In the genomic region with DNA sequence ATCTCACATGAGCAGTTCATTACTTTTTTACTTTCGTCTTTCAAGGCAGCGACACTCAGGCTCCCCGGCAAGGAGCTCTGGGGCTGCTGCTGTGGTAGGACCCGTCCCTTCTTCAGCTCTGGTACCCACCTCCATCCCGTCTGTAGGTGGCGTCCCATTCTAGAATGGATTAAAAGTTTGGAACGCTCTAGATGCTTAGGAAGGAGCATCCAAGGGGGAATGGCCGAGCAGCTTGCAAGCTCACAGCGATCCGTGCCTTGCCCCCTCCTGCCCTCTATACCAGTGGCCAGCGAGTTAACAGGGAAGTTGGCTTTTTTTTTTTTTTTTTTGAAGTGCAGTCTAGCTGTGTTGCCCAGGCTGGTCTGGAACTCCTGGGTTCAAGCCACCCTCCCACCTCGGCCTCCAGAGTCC, we compare ENCODE assay signal across 8 cellular contexts. TPM values are rescaled to one million over a fixed set of nuclear protein-coding genes. Genes with fewer than 3 reads are reported as not detected.
A peak's percentile ranks its signal among the peaks of the same experiment; 100 is the strongest.
DNase-seq lines count a peak whose midpoint lies in the region; TF ChIP-seq lines count a peak whose summit lies in the region.

No MANE protein-coding gene starts in this region.

- H3K9me3 ChIP-seq in adrenal gland (replicated peaks in 1 of 3) = no peaks in the 10 kb centered on the region

- H3K4me3 ChIP-seq in HL-60 (replicated peaks; ENCODE audit: insufficient read depth, low read length) (peak overlapping the region; percentile 7; the same call in 1 of the 2 replicates), adrenal gland (no peak overlapping the region)

- 53 to 64% (median 61%) methylated on average over 9 to 12 of the region's 12 CpGs for WGBS in adrenal gland, 4 donors

- no peaks in the 10 kb centered on the region for H3K36me3 Mint-ChIP-seq in activated CD4-positive, alpha-beta T cell treated with anti-CD3 and anti-CD28 coated beads, Interleukin-2, amount 10 ng/mL, durations not matched to agents 7 days and 5 days (ENCODE audit: low read depth)
- H3K36me3 Mint-ChIP-seq in mesothelial cell of epicardium = peaks cover 6% of the 10 kb centered on the region

- CTCF ChIA-PET in activated CD4-positive, alpha-beta T cell treated with anti-CD3 and anti-CD28 coated beads, Interleukin-2, amount 10 ng/mL, durations not matched to agents 7 days and 5 days (lab: Charles Lee) = interaction anchor here (0.5 to 2.1 kb wide), 7 partner anchors 10 to 553 kb away, joined by 3 to 6 read pairs (median 4); no protein-coding TSS in a partner anchor

- no peaks in the 10 kb centered on the region for H3K9me3 Mint-ChIP-seq in activated CD4-positive, alpha-beta T cell treated with anti-CD3 and anti-CD28 coated beads, Interleukin-2, amount 10 ng/mL, durations not matched to agents 7 days and 5 days
- no peaks in the 10 kb centered on the region for H3K9me3 Mint-ChIP-seq in mesothelial cell of epicardium

- TF ChIP-seq POLR2A in adrenal gland (IDR thresholded peaks at IDR 0.05) = no peak

- POLR2A ChIA-PET in activated CD4-positive, alpha-beta T cell treated with anti-CD3 and anti-CD28 coated beads, Interleukin-2, amount 10 ng/mL, durations not matched to agents 7 days and 5 days (lab: Charles Lee) = no interaction called here

- H3K4me1 ChIP-seq in adrenal gland (replicated peaks in 1 of 2) = peaks cover 7 to 34% of the 10 kb centered on the region in 2 donors

- intact Hi-C loops in adrenal gland (cut with DNase I) = no loop called here

- H3K27ac Mint-ChIP-seq in activated CD4-positive, alpha-beta T cell treated with anti-CD3 and anti-CD28 coated beads, Interleukin-2, amount 10 ng/mL, durations not matched to agents 7 days and 5 days = peak overlapping the region; percentile 54
- H3K27ac Mint-ChIP-seq in mesothelial cell of epicardium = peak overlapping the region; percentile 47

- TF ChIP-seq CTCF in HL-60 (IDR thresholded peaks at IDR 0.05; ENCODE audit: insufficient read depth, low read length) (peak; percentile 15), adrenal gland (IDR thresholded peaks at IDR 0.05) (peak in 5 of 6 experiments; percentile 20 to 46 (median 36)), mesothelial cell of epicardium (IDR thresholded peaks at IDR 0.05; ENCODE audit: unreplicated experiment) (peak; percentile 24)

- H3K27me3 ChIP-seq in HL-60 (ENCODE audit: insufficient read depth, poor library complexity, severe bottlenecking) = no peaks in the 10 kb centered on the region
- H3K27me3 ChIP-seq in adrenal gland = no peaks in the 10 kb centered on the region

- H3K27ac ChIP-seq in HL-60 (replicated peaks) = peak overlapping the region; percentile 26
- peak overlapping the region in 2 of 5 donors; percentile 81 to 88 for H3K27ac ChIP-seq in adrenal gland

- DNase-seq in activated CD4-positive, alpha-beta T cell treated with anti-CD3 and anti-CD28 coated beads, Interleukin-2, amount 10 ng/mL, durations not matched to agents 7 days and 5 days = peak; percentile 37
- DNase-seq in activated CD4-positive, alpha-beta T cell treated with anti-CD3 and anti-CD28 coated beads for 1 hour = no peak
- DNase-seq in HL-60 (ENCODE audit: low read depth in 1 of 2, low spot score in 1 of 2) (peak; percentile 75 to 85), adrenal gland (peak in 3 of 7 donors; percentile 44 to 57 (median 50)), mesothelial cell of epicardium (ENCODE audit: low spot score in 2 of 2, unreplicated experiment in 2 of 2) (no peak), LoVo (ENCODE audit: low spot score) (no peak), glomerular visceral epithelial cell (ENCODE audit: extremely low spot score) (no peak)
- DNase-seq in activated CD4-positive, CD25-positive, alpha-beta regulatory T cell treated with anti-CD3 and anti-CD28 coated beads, Interleukin-2, amount 50 U/mL, for 72 hours = no peak

- no peaks in the 10 kb centered on the region for H3K27me3 Mint-ChIP-seq in activated CD4-positive, alpha-beta T cell treated with anti-CD3 and anti-CD28 coated beads, Interleukin-2, amount 10 ng/mL, durations not matched to agents 7 days and 5 days
- no peaks in the 10 kb centered on the region for H3K27me3 Mint-ChIP-seq in mesothelial cell of epicardium (ENCODE audit: low read depth)

- peaks cover 10% of the 10 kb centered on the region for H3K4me1 Mint-ChIP-seq in activated CD4-positive, alpha-beta T cell treated with anti-CD3 and anti-CD28 coated beads, Interleukin-2, amount 10 ng/mL, durations not matched to agents 7 days and 5 days
- peaks cover 10% of the 10 kb centered on the region for H3K4me1 Mint-ChIP-seq in mesothelial cell of epicardium

- H3K36me3 ChIP-seq in adrenal gland (replicated peaks in 1 of 2) = no peaks in the 10 kb centered on the region

- H3K4me3 Mint-ChIP-seq in activated CD4-positive, alpha-beta T cell treated with anti-CD3 and anti-CD28 coated beads, Interleukin-2, amount 10 ng/mL, durations not matched to agents 7 days and 5 days = no peak overlapping the region
- no peak overlapping the region for H3K4me3 Mint-ChIP-seq in mesothelial cell of epicardium

RNA-seq across cellular contexts. Expression of a gene that starts 22.8 kb away (rescaled TPM):
- total RNA-seq in activated CD4-positive, alpha-beta T cell treated with anti-CD3 and anti-CD28 coated beads, Interleukin-2, amount 10 ng/mL, durations not matched to agents 7 days and 5 days = 10 to 100 TPM; 17.2 to 19.7 TPM
- total RNA-seq in adrenal gland = 10 to 100 TPM; 34.8 to 86.3 (median 60.3) TPM
- 10 to 100 TPM in 2 of 3 donors, 1 to 10 TPM in 1; 5.4 to 38.4 (median 21.3) TPM for polyA plus RNA-seq in adrenal gland
- total RNA-seq in mesothelial cell of epicardium = 282 to 296 TPM (median 282 TPM) in 3 replicates

RNA-seq across cellular contexts. Expression of a gene that starts 50.2 kb away (rescaled TPM):
- total RNA-seq in activated CD4-positive, alpha-beta T cell treated with anti-CD3 and anti-CD28 coated beads, Interleukin-2, amount 10 ng/mL, durations not matched to agents 7 days and 5 days = 10 to 100 TPM; 13.8 to 15.5 TPM
- 10 to 100 TPM; 12.3 to 33.2 (median 14.7) TPM for total RNA-seq in adrenal gland
- polyA plus RNA-seq in adrenal gland = 10 to 100 TPM in 1 of 3 donors, 1 to 10 TPM in 2; 6.2 to 16.7 (median 7.9) TPM
- total RNA-seq in mesothelial cell of epicardium = 26.6 to 29.6 TPM (median 26.6 TPM) in 3 replicates

RNA-seq across cellular contexts. Expression of a gene that starts 53.7 kb away (rescaled TPM):
- total RNA-seq in activated CD4-positive, alpha-beta T cell treated with anti-CD3 and anti-CD28 coated beads, Interleukin-2, amount 10 ng/mL, durations not matched to agents 7 days and 5 days = 10 to 100 TPM; 40.0 to 43.9 TPM
- total RNA-seq in adrenal gland (10 to 100 TPM; 45.1 to 88.6 (median 72.4) TPM), mesothelial cell of epicardium (44.2 to 47.6 TPM (median 46.8 TPM) in 3 replicates)
- polyA plus RNA-seq in adrenal gland = 100 to 1,000 TPM in 2 of 3 donors, 1 to 10 TPM in 1; 3.7 to 120 (median 101) TPM

Comparison
In these comparisons a context has a peak if more than half of its experiments do, and no peak if none do; other contexts are left out.
1. DNase-seq: peak in activated CD4-positive, alpha-beta T cell treated with anti-CD3 and anti-CD28 coated beads, Interleukin-2, amount 10 ng/mL, durations not matched to agents 7 days and 5 days (single experiment) and HL-60 (2 of 2); none in activated CD4-positive, alpha-beta T cell treated with anti-CD3 and anti-CD28 coated beads for 1 hour (single experiment), mesothelial cell of epicardium (0 of 2), LoVo (single experiment), glomerular visceral epithelial cell (single experiment) and activated CD4-positive, CD25-positive, alpha-beta regulatory T cell treated with anti-CD3 and anti-CD28 coated beads, Interleukin-2, amount 50 U/mL, for 72 hours (single experiment).
2. Peak in every context shown above with its lines, with median percentiles within 50 percentile points of each other: CTCF ChIP-seq.